In the genomic region with DNA sequence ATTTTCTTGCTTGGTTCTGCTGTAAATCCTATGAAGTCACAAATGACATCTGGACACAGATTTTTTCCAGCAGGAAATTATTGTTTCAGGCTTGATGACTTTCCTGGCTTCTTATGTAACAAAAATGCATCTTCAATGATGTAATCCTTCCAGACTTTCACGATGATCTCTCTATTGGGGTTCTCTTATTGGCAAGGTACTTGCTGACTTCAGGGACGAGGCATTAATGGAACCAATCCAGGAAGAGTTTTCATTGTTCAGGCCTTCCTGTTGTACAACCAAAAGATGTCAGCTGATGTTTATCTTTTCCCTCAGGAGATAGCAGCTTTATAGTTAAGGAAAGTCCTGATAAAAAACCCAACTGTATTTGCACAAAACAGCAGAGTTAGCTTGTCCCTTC, we compare ENCODE assay signal across 15 cellular contexts.
DNase-seq lines count a peak whose midpoint lies in the region; ATAC-seq and TF ChIP-seq lines count a peak whose summit lies in the region.
"Had no signal": no experiment of that assay in that cellular context is flagged by ENCODE, and none has a peak within 500 bp of the region (broad histone marks: within the 10 kb centered on the region; RNA-seq: fewer than 3 reads in every experiment).

No MANE protein-coding gene starts in this region.

- H3K79me2 ChIP-seq in smooth muscle cell (ENCODE audit: low read depth): no peaks in the 10 kb centered on the region

- no peak overlapping the region for H3K9ac ChIP-seq in smooth muscle cell (ENCODE audit: low read depth)

- no peak overlapping the region for H3K27ac ChIP-seq in smooth muscle cell (ENCODE audit: low read depth)

- H4K20me1 ChIP-seq in smooth muscle cell (ENCODE audit: low read depth): no peaks in the 10 kb centered on the region

- H3K4me3 Mint-ChIP-seq in stimulated activated memory B cell treated with anti-CD40 and anti-IgM and Interleukin-4, amounts not matched to agents 10 μg/mL and 1 μg/mL and 100 μg/mL, for 72 hours: no peak overlapping the region
- H3K4me3 Mint-ChIP-seq: IgD-negative memory B cell, memory B cell had no signal

- H2AFZ ChIP-seq in smooth muscle cell (ENCODE audit: low read depth): no peak overlapping the region

- H3K4me3 ChIP-seq in smooth muscle cell: no peak overlapping the region

- no peaks in the 10 kb centered on the region for H3K27me3 Mint-ChIP-seq in stimulated activated memory B cell treated with anti-CD40 and anti-IgM and Interleukin-4, amounts not matched to agents 10 μg/mL and 1 μg/mL and 100 μg/mL, for 72 hours
- H3K27me3 Mint-ChIP-seq: IgD-negative memory B cell had no signal

- H3K4me2 ChIP-seq in smooth muscle cell: no peak overlapping the region

- H3K9me3 ChIP-seq in smooth muscle cell (replicated peaks; ENCODE audit: low read depth): no peaks in the 10 kb centered on the region
- H3K9me3 ChIP-seq: BE2C had no signal

- H3F3A ChIP-seq in smooth muscle cell (ENCODE audit: low read depth): no peaks in the 10 kb centered on the region

- H3K27me3 ChIP-seq in smooth muscle cell (ENCODE audit: low read depth): no peaks in the 10 kb centered on the region
- H3K27me3 ChIP-seq: BE2C had no signal

- WGBS in smooth muscle cell (ENCODE audit: low lambda C conversion rate): 66% methylated on average over 2 of the region's 2 CpGs

- H3K36me3 Mint-ChIP-seq in stimulated activated memory B cell treated with anti-CD40 and anti-IgM and Interleukin-4, amounts not matched to agents 10 μg/mL and 1 μg/mL and 100 μg/mL, for 72 hours: no peaks in the 10 kb centered on the region
- H3K36me3 Mint-ChIP-seq: IgD-negative memory B cell, memory B cell had no signal

- H3K36me3 ChIP-seq in smooth muscle cell (ENCODE audit: low read depth): no peaks in the 10 kb centered on the region
- H3K36me3 ChIP-seq: BE2C had no signal

- TF ChIP-seq CTCF in smooth muscle cell (IDR thresholded peaks at IDR 0.05; ENCODE audit: borderline replicate concordance, insufficient read depth, poor library complexity, severe bottlenecking): no peak

- no peak for ATAC-seq in stimulated activated memory B cell treated with anti-CD40 and anti-IgM and Interleukin-4, amounts not matched to agents 10 μg/mL and 1 μg/mL and 100 μg/mL, for 72 hours
- no peak for ATAC-seq in GM21447 (IDR thresholded peaks at IDR 0.05; ENCODE audit: unreplicated experiment)
- ATAC-seq: sciatic nerve had no signal

- H3K9me3 Mint-ChIP-seq in stimulated activated memory B cell treated with anti-CD40 and anti-IgM and Interleukin-4, amounts not matched to agents 10 μg/mL and 1 μg/mL and 100 μg/mL, for 72 hours: no peaks in the 10 kb centered on the region
- H3K9me3 Mint-ChIP-seq: memory B cell had no signal

- DNase-seq in AG08395 (ENCODE audit: low spot score): peak; percentile 4
- DNase-seq in HCEC 1CT: peak; percentile 48
- DNase-seq in astrocyte of the hippocampus (ENCODE audit: low read depth, low spot score): peak; percentile 16
- peak; percentile 3 for DNase-seq in kidney tubule cell (ENCODE audit: low spot score)
- no peak for DNase-seq in smooth muscle cell (lab: John Stamatoyannopoulos, UW; ENCODE audit: unreplicated experiment)
- DNase-seq in HuH-7 (ENCODE audit: low spot score): no peak
- DNase-seq: BE2C, foreskin fibroblast, NCI-H1105, trophoblast cell had no signal

- H3K4me1 ChIP-seq in smooth muscle cell (ENCODE audit: low read depth): no peaks in the 10 kb centered on the region
- H3K4me1 ChIP-seq: BE2C had no signal

- H3K4me1 Mint-ChIP-seq in stimulated activated memory B cell treated with anti-CD40 and anti-IgM and Interleukin-4, amounts not matched to agents 10 μg/mL and 1 μg/mL and 100 μg/mL, for 72 hours: no peaks in the 10 kb centered on the region
- H3K4me1 Mint-ChIP-seq: IgD-negative memory B cell, memory B cell had no signal

- no peak overlapping the region for H3K27ac Mint-ChIP-seq in stimulated activated memory B cell treated with anti-CD40 and anti-IgM and Interleukin-4, amounts not matched to agents 10 μg/mL and 1 μg/mL and 100 μg/mL, for 72 hours
- H3K27ac Mint-ChIP-seq: memory B cell had no signal

Comparison
In these comparisons a context has a peak if more than half of its experiments do, and no peak if none do; other contexts are left out.
1. DNase-seq: peak in AG08395 (single experiment), HCEC 1CT (single experiment), astrocyte of the hippocampus (single experiment) and kidney tubule cell (single experiment); none in smooth muscle cell (single experiment) and HuH-7 (single experiment).